ENCODE assay signal across 22 cellular contexts in genomic region chr9:8436791-8437190, GRCh38.
DNase-seq lines count a peak whose midpoint lies in the region; ATAC-seq and TF ChIP-seq lines count a peak whose summit lies in the region.
"Had no signal": no experiment of that assay in that cellular context is flagged by ENCODE, and none has a peak within 500 bp of the region (broad histone marks: within the 10 kb centered on the region; RNA-seq: fewer than 3 reads in every experiment).

No MANE protein-coding gene starts in this region.

- no peaks in the 10 kb centered on the region for H3K27me3 ChIP-seq in CD8-positive, alpha-beta T cell (ENCODE audit: insufficient read depth, low read length)
- H3K27me3 ChIP-seq: BE2C had no signal

- H3K4me3 Mint-ChIP-seq in activated CD8-positive, alpha-beta memory T cell treated with anti-CD3 and anti-CD28 coated beads, Interleukin-2, amount 10 ng/mL, durations not matched to agents 7 days and 5 days = no peak overlapping the region
- no peak overlapping the region for H3K4me3 Mint-ChIP-seq in activated T-helper 2 cell treated with anti-CD3 and anti-CD28 coated beads, Interferon-gamma antibody, Interleukin-2, Interleukin-4, amounts not matched to agents 10 μg/mL and 5 μg/mL and 100 μg/mL, durations not matched to agents 14 hours and 24 hours and 36 hours (ENCODE audit: low read depth)
- no peak overlapping the region for H3K4me3 Mint-ChIP-seq in stimulated activated effector memory CD8-positive, alpha-beta T cell treated with anti-CD3 and anti-CD28 coated beads, Interleukin-12 subunit alpha, Interleukin-12 subunit beta, amount 100 ng/mL, for 72 hours
- no peak overlapping the region for H3K4me3 Mint-ChIP-seq in CD8-positive, alpha-beta T cell
- H3K4me3 Mint-ChIP-seq: H9, HFFc6 had no signal

- no peaks in the 10 kb centered on the region for H3K9me3 ChIP-seq in CD8-positive, alpha-beta T cell (ENCODE audit: low read length)
- H3K9me3 ChIP-seq: A549, BE2C had no signal

- no peaks in the 10 kb centered on the region for H3K4me1 ChIP-seq in CD8-positive, alpha-beta T cell (ENCODE audit: insufficient read depth, low read length)
- H3K4me1 ChIP-seq: A549, BE2C had no signal

- H3K27ac ChIP-seq in CD8-positive, alpha-beta T cell (ENCODE audit: low read depth, low read length) = no peak overlapping the region
- H3K27ac ChIP-seq: A549, GM23248 had no signal

- H3K4me1 Mint-ChIP-seq in activated CD8-positive, alpha-beta memory T cell treated with anti-CD3 and anti-CD28 coated beads, Interleukin-2, amount 10 ng/mL, durations not matched to agents 7 days and 5 days = peaks cover 8% of the 10 kb centered on the region
- H3K4me1 Mint-ChIP-seq in activated T-helper 2 cell treated with anti-CD3 and anti-CD28 coated beads, Interferon-gamma antibody, Interleukin-2, Interleukin-4, amounts not matched to agents 10 μg/mL and 5 μg/mL and 100 μg/mL, durations not matched to agents 14 hours and 24 hours and 36 hours (ENCODE audit: low read depth) = peaks cover 17% of the 10 kb centered on the region
- H3K4me1 Mint-ChIP-seq in stimulated activated effector memory CD8-positive, alpha-beta T cell treated with anti-CD3 and anti-CD28 coated beads, Interleukin-12 subunit alpha, Interleukin-12 subunit beta, amount 100 ng/mL, for 72 hours = peaks cover 13% of the 10 kb centered on the region
- no peaks in the 10 kb centered on the region for H3K4me1 Mint-ChIP-seq in CD8-positive, alpha-beta T cell (ENCODE audit: low read depth)

- CTCF ChIA-PET in activated CD8-positive, alpha-beta memory T cell treated with anti-CD3 and anti-CD28 coated beads, Interleukin-2, amount 10 ng/mL, durations not matched to agents 7 days and 5 days (lab: Charles Lee) = no interaction called here
- CTCF ChIA-PET in CD8-positive, alpha-beta T cell (lab: Charles Lee) = no interaction called here

- no peaks in the 10 kb centered on the region for H3K27me3 Mint-ChIP-seq in activated CD8-positive, alpha-beta memory T cell treated with anti-CD3 and anti-CD28 coated beads, Interleukin-2, amount 10 ng/mL, durations not matched to agents 7 days and 5 days
- H3K27me3 Mint-ChIP-seq in activated T-helper 2 cell treated with anti-CD3 and anti-CD28 coated beads, Interferon-gamma antibody, Interleukin-2, Interleukin-4, amounts not matched to agents 10 μg/mL and 5 μg/mL and 100 μg/mL, durations not matched to agents 14 hours and 24 hours and 36 hours (ENCODE audit: low read depth) = no peaks in the 10 kb centered on the region
- no peaks in the 10 kb centered on the region for H3K27me3 Mint-ChIP-seq in CD8-positive, alpha-beta T cell (ENCODE audit: low read depth)

- H3K36me3 Mint-ChIP-seq in activated CD8-positive, alpha-beta memory T cell treated with anti-CD3 and anti-CD28 coated beads, Interleukin-2, amount 10 ng/mL, durations not matched to agents 7 days and 5 days = no peaks in the 10 kb centered on the region
- H3K36me3 Mint-ChIP-seq in activated T-helper 2 cell treated with anti-CD3 and anti-CD28 coated beads, Interferon-gamma antibody, Interleukin-2, Interleukin-4, amounts not matched to agents 10 μg/mL and 5 μg/mL and 100 μg/mL, durations not matched to agents 14 hours and 24 hours and 36 hours (ENCODE audit: low read depth) = peaks cover 2% of the 10 kb centered on the region
- H3K36me3 Mint-ChIP-seq in stimulated activated effector memory CD8-positive, alpha-beta T cell treated with anti-CD3 and anti-CD28 coated beads, Interleukin-12 subunit alpha, Interleukin-12 subunit beta, amount 100 ng/mL, for 72 hours = no peaks in the 10 kb centered on the region
- H3K36me3 Mint-ChIP-seq in CD8-positive, alpha-beta T cell = no peaks in the 10 kb centered on the region

- peak; percentile 49 for ATAC-seq in activated CD8-positive, alpha-beta memory T cell treated with anti-CD3 and anti-CD28 coated beads, Interleukin-2, amount 10 ng/mL, durations not matched to agents 7 days and 5 days
- peak; percentile 92 for ATAC-seq in stimulated activated effector memory CD8-positive, alpha-beta T cell treated with anti-CD3 and anti-CD28 coated beads, Interleukin-12 subunit alpha, Interleukin-12 subunit beta, amount 100 ng/mL, for 72 hours
- ATAC-seq in GM18511 (IDR thresholded peaks at IDR 0.05; ENCODE audit: unreplicated experiment) (no peak), HG03565 (IDR thresholded peaks at IDR 0.05; ENCODE audit: unreplicated experiment) (no peak)
- no peak for ATAC-seq in CD8-positive, alpha-beta T cell
- ATAC-seq: A549 had no signal

- no peaks in the 10 kb centered on the region for H3K9me3 Mint-ChIP-seq in activated CD8-positive, alpha-beta memory T cell treated with anti-CD3 and anti-CD28 coated beads, Interleukin-2, amount 10 ng/mL, durations not matched to agents 7 days and 5 days (ENCODE audit: low read depth)
- peaks cover 5% of the 10 kb centered on the region for H3K9me3 Mint-ChIP-seq in activated T-helper 2 cell treated with anti-CD3 and anti-CD28 coated beads, Interferon-gamma antibody, Interleukin-2, Interleukin-4, amounts not matched to agents 10 μg/mL and 5 μg/mL and 100 μg/mL, durations not matched to agents 14 hours and 24 hours and 36 hours
- H3K9me3 Mint-ChIP-seq in stimulated activated effector memory CD8-positive, alpha-beta T cell treated with anti-CD3 and anti-CD28 coated beads, Interleukin-12 subunit alpha, Interleukin-12 subunit beta, amount 100 ng/mL, for 72 hours = peaks cover 3% of the 10 kb centered on the region
- H3K9me3 Mint-ChIP-seq in CD8-positive, alpha-beta T cell = no peaks in the 10 kb centered on the region
- H3K9me3 Mint-ChIP-seq: H9 had no signal

- no peak overlapping the region for H3K4me3 ChIP-seq in CD8-positive, alpha-beta T cell (ENCODE audit: low read depth, low read length)
- H3K4me3 ChIP-seq: A549, GM23248 had no signal

- H3K36me3 ChIP-seq in CD8-positive, alpha-beta T cell (ENCODE audit: insufficient read depth, low read length) = no peaks in the 10 kb centered on the region
- H3K36me3 ChIP-seq: BE2C had no signal

- POLR2A ChIA-PET in CD8-positive, alpha-beta T cell (lab: Charles Lee) = no interaction called here

- H3K27ac Mint-ChIP-seq in activated CD8-positive, alpha-beta memory T cell treated with anti-CD3 and anti-CD28 coated beads, Interleukin-2, amount 10 ng/mL, durations not matched to agents 7 days and 5 days = no peak overlapping the region
- H3K27ac Mint-ChIP-seq in activated T-helper 2 cell treated with anti-CD3 and anti-CD28 coated beads, Interferon-gamma antibody, Interleukin-2, Interleukin-4, amounts not matched to agents 10 μg/mL and 5 μg/mL and 100 μg/mL, durations not matched to agents 14 hours and 24 hours and 36 hours = peak overlapping the region; percentile 88
- H3K27ac Mint-ChIP-seq in stimulated activated effector memory CD8-positive, alpha-beta T cell treated with anti-CD3 and anti-CD28 coated beads, Interleukin-12 subunit alpha, Interleukin-12 subunit beta, amount 100 ng/mL, for 72 hours = peak overlapping the region; percentile 74
- H3K27ac Mint-ChIP-seq in CD8-positive, alpha-beta T cell = no peak overlapping the region
- H3K27ac Mint-ChIP-seq: H9, HFFc6 had no signal

- no peak for DNase-seq in activated CD8-positive, alpha-beta memory T cell treated with anti-CD3 and anti-CD28 coated beads, Interleukin-2, amount 10 ng/mL, durations not matched to agents 7 days and 5 days
- no peak for DNase-seq in activated CD8-positive, alpha-beta memory T cell treated with anti-CD3 and anti-CD28 coated beads for 24 hours
- DNase-seq in OCI-M1 (lab: John Stamatoyannopoulos, UW) = peak; percentile 85
- DNase-seq in activated T-helper 2 cell treated with anti-CD3 and anti-CD28 coated beads, Interferon-gamma antibody, Interleukin-2, Interleukin-4, amounts not matched to agents 10 μg/mL and 5 μg/mL and 100 μg/mL, durations not matched to agents 14 hours and 24 hours and 36 hours (ENCODE audit: low spot score) = no peak
- DNase-seq in stimulated activated effector memory CD8-positive, alpha-beta T cell treated with anti-CD3 and anti-CD28 coated beads, Interleukin-12 subunit alpha, Interleukin-12 subunit beta, amount 100 ng/mL, for 72 hours (ENCODE audit: low spot score in 2 of 2) = no peak
- DNase-seq in CD8-positive, alpha-beta T cell = no peak
- DNase-seq: BE2C, EL, GM23248, H9, HFFc6, Karpas-422, MV-4-11, NCI-H1105 treated with DMSO at 0.1 percent for 48 hours, NCI-H1694 treated with DMSO at 0.1 percent for 48 hours, NCI-H2081 treated with DMSO at 0.1 percent for 48 hours, NCI-H2171 treated with DMSO at 0.1 percent for 48 hours, NCI-H524 treated with DMSO at 0.1 percent for 48 hours, NCI-H82 had no signal

- no peak for TF ChIP-seq CTCF in CD8-positive, alpha-beta T cell (IDR thresholded peaks at IDR 0.05)

- intact Hi-C loops in activated T-helper 2 cell treated with anti-CD3 and anti-CD28 coated beads, Interferon-gamma antibody, Interleukin-2, Interleukin-4, amounts not matched to agents 10 μg/mL and 5 μg/mL and 100 μg/mL, durations not matched to agents 14 hours and 24 hours and 36 hours (cut with micrococcal nuclease) = loop anchor here (1.0 kb wide), 3 partner anchors 8 to 1138 kb away; no protein-coding TSS in a partner anchor
- intact Hi-C loops in CD8-positive, alpha-beta T cell (cut with DNase I, micrococcal nuclease) = no loop called here

Comparison
In these comparisons a context has a peak if more than half of its experiments do, and no peak if none do; other contexts are left out.
1. ATAC-seq: peak in activated CD8-positive, alpha-beta memory T cell treated with anti-CD3 and anti-CD28 coated beads, Interleukin-2, amount 10 ng/mL, durations not matched to agents 7 days and 5 days (single experiment) and stimulated activated effector memory CD8-positive, alpha-beta T cell treated with anti-CD3 and anti-CD28 coated beads, Interleukin-12 subunit alpha, Interleukin-12 subunit beta, amount 100 ng/mL, for 72 hours (single experiment); none in GM18511 (single experiment), HG03565 (single experiment) and CD8-positive, alpha-beta T cell (single experiment).
2. H3K27ac Mint-ChIP-seq: peak in activated T-helper 2 cell treated with anti-CD3 and anti-CD28 coated beads, Interferon-gamma antibody, Interleukin-2, Interleukin-4, amounts not matched to agents 10 μg/mL and 5 μg/mL and 100 μg/mL, durations not matched to agents 14 hours and 24 hours and 36 hours (single experiment) and stimulated activated effector memory CD8-positive, alpha-beta T cell treated with anti-CD3 and anti-CD28 coated beads, Interleukin-12 subunit alpha, Interleukin-12 subunit beta, amount 100 ng/mL, for 72 hours (single experiment); none in activated CD8-positive, alpha-beta memory T cell treated with anti-CD3 and anti-CD28 coated beads, Interleukin-2, amount 10 ng/mL, durations not matched to agents 7 days and 5 days (single experiment) and CD8-positive, alpha-beta T cell (single experiment).